In the genomic region with DNA sequence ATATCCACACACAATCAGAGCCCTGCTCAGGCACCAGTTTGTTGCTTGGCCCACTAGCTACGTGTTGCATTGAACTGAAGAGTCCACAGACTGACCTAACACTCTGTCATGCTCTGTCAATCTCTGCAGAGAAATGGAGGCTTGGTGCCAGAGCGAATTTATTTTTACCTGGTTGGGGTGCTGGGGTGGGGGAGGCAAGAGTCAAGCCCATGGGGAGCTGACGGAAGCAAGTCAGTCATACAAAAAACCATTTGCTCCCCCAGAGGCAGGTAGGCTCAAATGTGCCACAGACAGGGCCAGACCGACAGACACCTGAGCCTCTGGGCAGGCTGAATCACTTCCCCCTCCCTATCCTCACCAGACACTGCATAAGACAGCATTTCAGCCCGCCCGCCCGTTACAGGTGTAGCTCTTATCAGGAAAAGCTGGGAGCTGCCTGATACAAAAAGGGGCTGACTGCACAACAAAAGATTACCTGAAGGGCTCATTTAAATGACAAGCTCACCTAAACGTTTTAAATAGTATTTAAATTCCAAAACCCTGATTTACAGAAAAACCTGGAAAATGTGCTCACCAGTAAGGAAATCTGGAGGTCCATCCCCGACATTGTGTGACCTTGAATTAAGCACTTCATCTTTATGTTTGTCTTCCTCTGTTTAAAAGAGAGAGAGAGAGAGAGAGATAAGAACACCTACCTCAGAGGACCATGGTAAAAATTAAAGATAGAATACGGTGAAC, we compare ENCODE assay signal across 8 cellular contexts. TPM values are rescaled to one million over a fixed set of nuclear protein-coding genes. Genes with fewer than 3 reads are reported as not detected.
A peak's percentile ranks its signal among the peaks of the same experiment; 100 is the strongest.
DNase-seq lines count a peak whose midpoint lies in the region; ATAC-seq and TF ChIP-seq lines count a peak whose summit lies in the region.

No MANE protein-coding gene starts in this region.

- peaks cover 40% of the 10 kb centered on the region for H3K36me3 Mint-ChIP-seq in activated naive CD8-positive, alpha-beta T cell treated with anti-CD3 and anti-CD28 coated beads, Interleukin-2, amount 10 ng/mL, durations not matched to agents 7 days and 5 days

- H3K4me1 ChIP-seq in HCT116 (ENCODE audit: control insufficient read depth in 1 of 2, insufficient read depth in 2 of 2, low read length in 2 of 2): peaks cover 42 to 70% of the 10 kb centered on the region in 2 experiments

- peak; percentile 65 for DNase-seq in HCT116 (ENCODE audit: low read depth, low spot score)
- peak; percentile 73 for DNase-seq in RPMI8226
- DNase-seq in activated naive CD8-positive, alpha-beta T cell treated with anti-CD3 and anti-CD28 coated beads, Interleukin-2, amount 10 ng/mL, durations not matched to agents 7 days and 5 days: peak; percentile 57
- peak; percentile 72 for DNase-seq in iPS-NIHi11 (ENCODE audit: low spot score)
- DNase-seq in stimulated activated CD4-positive, alpha-beta T cell treated with anti-CD3 and anti-CD28 coated beads, Interleukin-15, amount 100 ng/mL, for 24 hours: peak; percentile 74
- no peak for DNase-seq in NCI-H524 treated with DMSO at 0.1 percent for 48 hours (lab: John Stamatoyannopoulos, UW)

- no peaks in the 10 kb centered on the region for H3K9me3 ChIP-seq in HCT116 (ENCODE audit: control insufficient read depth in 1 of 2, insufficient read depth in 1 of 2, low read depth in 1 of 2, low read length in 2 of 2)

- peaks cover 29% of the 10 kb centered on the region for H3K79me2 ChIP-seq in HCT116 (ENCODE audit: insufficient read depth, low read length)

- POLR2A ChIA-PET in HCT116 (lab: Charles Lee): interaction anchor here (0.5 to 5.1 kb wide), 17 partner anchors 9 to 173 kb away, joined by 3 to 54 read pairs (median 5); partner anchors contain the start of genes C2orf42, MXD1 and PCYOX1
- POLR2A ChIA-PET in activated naive CD8-positive, alpha-beta T cell treated with anti-CD3 and anti-CD28 coated beads, Interleukin-2, amount 10 ng/mL, durations not matched to agents 7 days and 5 days (lab: Charles Lee): interaction anchor here (0.7 to 13.8 kb wide), 15 partner anchors 9 to 191 kb away, joined by 3 to 444 read pairs (median 9); partner anchors contain the start of genes C2orf42, MXD1, PCYOX1 and SNRNP27

- peak overlapping the region; percentile 90 for H3K4me2 ChIP-seq in HCT116 (ENCODE audit: low read length)

- H3K4me3 ChIP-seq in HCT116 (replicated peaks in 1 of 2; ENCODE audit: low read depth in 1 of 2, low read length in 2 of 2): peak overlapping the region; percentile 68 to 89

- peak overlapping the region; percentile 91 for H3K4me3 Mint-ChIP-seq in activated naive CD8-positive, alpha-beta T cell treated with anti-CD3 and anti-CD28 coated beads, Interleukin-2, amount 10 ng/mL, durations not matched to agents 7 days and 5 days

- intact Hi-C loops in HCT116 (cut with micrococcal nuclease): loop anchor here (2.0 to 5.0 kb wide), 4 partner anchors 107 to 207 kb away; partner anchors contain the start of genes C2orf42, MXD1, SNRPG and TIA1

- peaks cover 4 to 8% of the 10 kb centered on the region in 2 experiments; a peak in 1 of 4 replicates for H3K36me3 ChIP-seq in HCT116 (ENCODE audit: control insufficient read depth in 1 of 2, insufficient read depth in 2 of 2, low read length in 2 of 2)

- peaks cover 37% of the 10 kb centered on the region for H3K4me1 Mint-ChIP-seq in activated naive CD8-positive, alpha-beta T cell treated with anti-CD3 and anti-CD28 coated beads, Interleukin-2, amount 10 ng/mL, durations not matched to agents 7 days and 5 days

- no peak for TF ChIP-seq CTCF in HCT116 (IDR thresholded peaks at IDR 0.05 in 2 of 3, conservative IDR thresholded peaks at IDR 0.05 in 1 of 3; ENCODE audit: borderline replicate concordance in 1 of 3, insufficient read depth in 1 of 3, low read depth in 2 of 3, low read length in 2 of 3)

- no peaks in the 10 kb centered on the region for H3K27me3 ChIP-seq in HCT116 (ENCODE audit: insufficient read depth, low read length)

- no peaks in the 10 kb centered on the region for H4K20me1 ChIP-seq in HCT116 (ENCODE audit: insufficient read depth)

- H2AFZ ChIP-seq in HCT116 (ENCODE audit: low read depth, low read length, poor library complexity, severe bottlenecking): no peak overlapping the region

- CTCF ChIA-PET in HCT116 (lab: Charles Lee): interaction anchor here (1.0 to 2.0 kb wide), 4 partner anchors 14 to 360 kb away, joined by 3 to 6 read pairs (median 5); partner anchors contain the start of gene MXD1

- peak; percentile 6 for TF ChIP-seq POLR2A in HCT116 (IDR thresholded peaks at IDR 0.05; ENCODE audit: borderline replicate concordance, extremely low read depth, insufficient read depth, insufficient read length)

- BruUV-seq in HCT116 (replicated peaks; lab: Mats Ljungman, UMichigan): no TSS peak

- peak; percentile 66 for ATAC-seq in HCT116
- peak; percentile 27 for ATAC-seq in activated naive CD8-positive, alpha-beta T cell treated with anti-CD3 and anti-CD28 coated beads, Interleukin-2, amount 10 ng/mL, durations not matched to agents 7 days and 5 days (ENCODE audit: low read depth)
- ATAC-seq in GM21825 (IDR thresholded peaks at IDR 0.05; ENCODE audit: unreplicated experiment): no peak
- no peak for ATAC-seq in HG02623 (IDR thresholded peaks at IDR 0.05; ENCODE audit: unreplicated experiment)

- H3K9me3 Mint-ChIP-seq in activated naive CD8-positive, alpha-beta T cell treated with anti-CD3 and anti-CD28 coated beads, Interleukin-2, amount 10 ng/mL, durations not matched to agents 7 days and 5 days: no peaks in the 10 kb centered on the region

- H3K9ac ChIP-seq in HCT116 (ENCODE audit: low read length): peak overlapping the region; percentile 97

- H3K27me3 Mint-ChIP-seq in activated naive CD8-positive, alpha-beta T cell treated with anti-CD3 and anti-CD28 coated beads, Interleukin-2, amount 10 ng/mL, durations not matched to agents 7 days and 5 days: no peaks in the 10 kb centered on the region

- H3K27ac ChIP-seq in HCT116 (ENCODE audit: low read depth, low read length): peak overlapping the region; percentile 100

- no peaks in the 10 kb centered on the region for H3K9me2 ChIP-seq in HCT116 (ENCODE audit: insufficient read depth)

- peak overlapping the region; percentile 98 for H3K27ac Mint-ChIP-seq in activated naive CD8-positive, alpha-beta T cell treated with anti-CD3 and anti-CD28 coated beads, Interleukin-2, amount 10 ng/mL, durations not matched to agents 7 days and 5 days

- RAD21 ChIA-PET in HCT116 (lab: Charles Lee; ENCODE audit: low non-redundant PET in 1 of 2, low total read pairs in 2 of 2, uncharacterized antibody in 2 of 2, unreplicated experiment in 2 of 2): interaction anchor here (0.5 to 1.1 kb wide), 3 partner anchors 24 to 559 kb away, joined by 3 read pairs; no protein-coding TSS in a partner anchor

- no peak for TF ChIP-seq RAD21 in HCT116 (IDR thresholded peaks at IDR 0.05; ENCODE audit: low read depth)

TF ChIP-seq in HCT116, 20 proteins besides CTCF, POLR2A, EP300 and RAD21:
- TF ChIP-seq YY1 (IDR thresholded peaks at IDR 0.05; ENCODE audit: extremely low read depth, insufficient replicate concordance, low read depth, low read length) (peak; percentile 25), POLR2AphosphoS5 (IDR thresholded peaks at IDR 0.05; ENCODE audit: low read depth, low read length) (peak; percentile 84), CEBPB (IDR thresholded peaks at IDR 0.05; ENCODE audit: low read depth) (no peak)
- TF ChIP-seq, protein P1, sequence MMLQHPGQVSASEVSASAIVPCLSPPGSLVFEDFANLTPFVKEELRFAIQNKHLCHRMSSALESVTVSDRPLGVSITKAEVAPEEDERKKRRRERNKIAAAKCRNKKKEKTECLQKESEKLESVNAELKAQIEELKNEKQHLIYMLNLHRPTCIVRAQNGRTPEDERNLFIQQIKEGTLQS (IDR thresholded peaks at IDR 0.05): no peak

RNA-seq across cellular contexts. Expression of gene PCBP1, which starts 2.1 kb away (rescaled TPM):
- total RNA-seq in HCT116 (2021; ENCODE audit: unreplicated experiment): 256 TPM
- 225 and 232 TPM in 2 replicates for polyA plus RNA-seq in HCT116 (2012)
- 100 to 1,000 TPM; 459 to 467 TPM for total RNA-seq in activated naive CD8-positive, alpha-beta T cell treated with anti-CD3 and anti-CD28 coated beads, Interleukin-2, amount 10 ng/mL, durations not matched to agents 7 days and 5 days

Comparison
In these comparisons a context has a peak if more than half of its experiments do, and no peak if none do; other contexts are left out.
1. ATAC-seq: peak in HCT116 (single experiment) and activated naive CD8-positive, alpha-beta T cell treated with anti-CD3 and anti-CD28 coated beads, Interleukin-2, amount 10 ng/mL, durations not matched to agents 7 days and 5 days (single experiment); none in GM21825 (single experiment) and HG02623 (single experiment).